Comparison of ENCODE assay signal across 23 cellular contexts in the genomic region with DNA sequence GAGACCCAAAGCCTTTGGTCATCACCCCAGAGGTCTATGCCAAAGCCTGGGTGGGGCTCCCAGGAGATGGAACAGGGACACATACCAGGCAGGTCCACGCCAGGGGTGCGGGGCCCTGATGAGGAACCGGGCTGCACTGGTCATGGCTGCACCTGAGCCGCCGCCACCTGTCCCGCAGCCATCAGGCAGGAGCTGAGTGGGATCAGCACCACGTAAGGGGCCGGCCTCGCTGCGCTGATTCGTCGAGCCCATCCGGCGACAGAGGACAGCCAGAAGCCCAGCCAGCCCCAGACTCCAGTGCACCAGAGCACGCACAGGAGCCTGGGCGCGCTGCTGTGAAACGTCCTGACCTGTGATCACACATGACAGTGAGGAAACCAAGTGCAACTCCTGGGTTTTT. TPM values are rescaled to one million over a fixed set of nuclear protein-coding genes. Genes with fewer than 3 reads are reported as not detected.
A peak's percentile ranks its signal among the peaks of the same experiment; 100 is the strongest.
DNase-seq lines count a peak whose midpoint lies in the region; ATAC-seq, FAIRE-seq and TF ChIP-seq lines count a peak whose summit lies in the region.
"Had no signal": no experiment of that assay in that cellular context is flagged by ENCODE, and none has a peak within 500 bp of the region (broad histone marks: within the 10 kb centered on the region; RNA-seq: fewer than 3 reads in every experiment).

No MANE protein-coding gene starts in this region.

- H4K20me1 ChIP-seq in endothelial cell of umbilical vein (replicated peaks; ENCODE audit: control insufficient read depth, extremely low read depth, insufficient read depth, low read length): no peaks in the 10 kb centered on the region

- intact Hi-C loops in endothelial cell of umbilical vein (cut with micrococcal nuclease): loop anchor here (5.0 kb wide), 1 partner anchor 94 kb away; the partner anchor contains the start of gene YY1
- intact Hi-C loops in adrenal gland (cut with DNase I): no loop called here

- H3K9me3 ChIP-seq in endothelial cell of umbilical vein (replicated peaks; ENCODE audit: control insufficient read depth, insufficient read depth, low read length) (no peaks in the 10 kb centered on the region), adrenal gland (replicated peaks in 1 of 3) (no peaks in the 10 kb centered on the region)
- H3K9me3 ChIP-seq: SK-N-SH had no signal

- POLR2A ChIA-PET in endothelial cell of umbilical vein (lab: Charles Lee): interaction anchor here (1.7 kb wide), 1 partner anchor 12 kb away, joined by 6 read pairs; no protein-coding TSS in a partner anchor
- POLR2A ChIA-PET in GM10248 (lab: Yijun Ruan, JAX): no interaction called here

- no peak for FAIRE-seq in endothelial cell of umbilical vein (lab: Jason Lieb, UNC)
- FAIRE-seq: GM12892, GM19239, RCC 7860 had no signal

- H3K4me3 ChIP-seq in endothelial cell of umbilical vein (replicated peaks in 1 of 3; ENCODE audit: insufficient read depth in 1 of 3, low read depth in 1 of 3, low read length in 3 of 3) (no peak overlapping the region), adrenal gland (no peak overlapping the region)

- BruUV-seq in endothelial cell of umbilical vein (replicated peaks; lab: Mats Ljungman, UMichigan): no TSS peak

- CTCF ChIA-PET in endothelial cell of umbilical vein (lab: Charles Lee) (interaction anchor here (2.0 to 3.9 kb wide), 4 partner anchors 14 to 160 kb away, joined by 15 to 44 read pairs (median 18); no protein-coding TSS in a partner anchor), GM10248 (lab: Yijun Ruan, JAX) (interaction anchor here (1.1 to 2.0 kb wide), 2 partner anchors 48 to 50 kb away, joined by 3 to 9 read pairs; no protein-coding TSS in a partner anchor)

- H3K4me1 Mint-ChIP-seq in activated naive CD4-positive, alpha-beta T cell treated with anti-CD3 and anti-CD28 coated beads, Interleukin-2, amount 50 U/mL, for 24 hours: peaks cover 22% of the 10 kb centered on the region
- peaks cover 28% of the 10 kb centered on the region for H3K4me1 Mint-ChIP-seq in stimulated activated effector memory CD8-positive, alpha-beta T cell treated with anti-CD3 and anti-CD28 coated beads, Interleukin-12 subunit alpha, Interleukin-12 subunit beta, amount 100 ng/mL, for 72 hours

- DNase-seq in activated naive CD4-positive, alpha-beta T cell treated with Interleukin-2 at 50 U/mL for 16 hours: no peak
- DNase-seq in endothelial cell of umbilical vein (ENCODE audit: low read depth, low spot score): no peak
- DNase-seq in stimulated activated effector memory CD8-positive, alpha-beta T cell treated with anti-CD3 and anti-CD28 coated beads, Interleukin-12 subunit alpha, Interleukin-12 subunit beta, amount 100 ng/mL, for 72 hours (ENCODE audit: low spot score in 2 of 2): no peak
- DNase-seq in COLO668 (lab: John Stamatoyannopoulos, UW; ENCODE audit: unreplicated experiment): no peak
- no peak for DNase-seq in GM10248 (ENCODE audit: extremely low spot score)
- DNase-seq in adrenal gland: no peak
- no peak for DNase-seq in 8988T
- DNase-seq: DMS 273 treated with DMSO at 0.1 percent for 48 hours, GF-D8, H9, IMR-90, Kasumi-1, NCI-H187, NCI-H226, NCI-H526 treated with DMSO at 0.1 percent for 48 hours, Right ventricle myocardium superior, SK-N-SH had no signal

- H3K4me1 ChIP-seq in endothelial cell of umbilical vein (ENCODE audit: control insufficient read depth, extremely low read depth, insufficient read depth, low read length): peaks cover 31% of the 10 kb centered on the region
- no peaks in the 10 kb centered on the region for H3K4me1 ChIP-seq in adrenal gland (replicated peaks in 1 of 2)

- TF ChIP-seq POLR2A in endothelial cell of umbilical vein (IDR thresholded peaks at IDR 0.05; ENCODE audit: low read depth, low read length): no peak
- no peak for TF ChIP-seq POLR2A in adrenal gland (IDR thresholded peaks at IDR 0.05)

- no peak overlapping the region for H3K9ac ChIP-seq in endothelial cell of umbilical vein (replicated peaks; ENCODE audit: extremely low read depth, insufficient read depth, low read length)
- H3K9ac ChIP-seq: SK-N-SH had no signal

- no peaks in the 10 kb centered on the region for H3K27me3 ChIP-seq in endothelial cell of umbilical vein (ENCODE audit: control insufficient read depth in 2 of 2, insufficient read depth in 2 of 2, low read length in 2 of 2)
- no peaks in the 10 kb centered on the region for H3K27me3 ChIP-seq in adrenal gland

- TF ChIP-seq CTCF in endothelial cell of umbilical vein (IDR thresholded peaks at IDR 0.05; ENCODE audit: extremely low read depth in 1 of 2, insufficient read depth in 1 of 2, low read depth in 1 of 2, low read length in 2 of 2) (no peak), GM10248 (IDR thresholded peaks at IDR 0.05; ENCODE audit: control extremely low read depth, extremely low read depth, low read depth, missing control alignments) (no peak), adrenal gland (IDR thresholded peaks at IDR 0.05) (no peak)

- H3K36me3 ChIP-seq in endothelial cell of umbilical vein (ENCODE audit: control insufficient read depth in 2 of 2, extremely low read depth in 1 of 2, insufficient read depth in 2 of 2, low read length in 2 of 2) (no peaks in the 10 kb centered on the region), adrenal gland (replicated peaks in 1 of 2) (no peaks in the 10 kb centered on the region)

- no peaks in the 10 kb centered on the region for H3K27me3 Mint-ChIP-seq in activated naive CD4-positive, alpha-beta T cell treated with anti-CD3 and anti-CD28 coated beads, Interleukin-2, amount 50 U/mL, for 24 hours

- no peak overlapping the region for H3K4me3 Mint-ChIP-seq in activated naive CD4-positive, alpha-beta T cell treated with anti-CD3 and anti-CD28 coated beads, Interleukin-2, amount 50 U/mL, for 24 hours
- H3K4me3 Mint-ChIP-seq in stimulated activated effector memory CD8-positive, alpha-beta T cell treated with anti-CD3 and anti-CD28 coated beads, Interleukin-12 subunit alpha, Interleukin-12 subunit beta, amount 100 ng/mL, for 72 hours: no peak overlapping the region
- H3K4me3 Mint-ChIP-seq: H9 had no signal

- no peaks in the 10 kb centered on the region for H3K9me1 ChIP-seq in endothelial cell of umbilical vein (replicated peaks; ENCODE audit: control insufficient read depth, extremely low read depth, insufficient read depth, low read length)

- H3K9me3 Mint-ChIP-seq in activated naive CD4-positive, alpha-beta T cell treated with anti-CD3 and anti-CD28 coated beads, Interleukin-2, amount 50 U/mL, for 24 hours: no peaks in the 10 kb centered on the region
- no peaks in the 10 kb centered on the region for H3K9me3 Mint-ChIP-seq in stimulated activated effector memory CD8-positive, alpha-beta T cell treated with anti-CD3 and anti-CD28 coated beads, Interleukin-12 subunit alpha, Interleukin-12 subunit beta, amount 100 ng/mL, for 72 hours
- H3K9me3 Mint-ChIP-seq: H9 had no signal

- H2AFZ ChIP-seq in endothelial cell of umbilical vein (ENCODE audit: low read depth, low read length): no peak overlapping the region

- no peaks in the 10 kb centered on the region for H3K79me2 ChIP-seq in endothelial cell of umbilical vein (ENCODE audit: control insufficient read depth, insufficient read depth, low read length)

- H3K27ac ChIP-seq in endothelial cell of umbilical vein (ENCODE audit: insufficient read depth, low read depth, low read length) (peak overlapping the region; percentile 83), adrenal gland (no peak overlapping the region)

- WGBS in adrenal gland, 4 donors: 90 to 97% (median 95%) methylated on average over 4 to 18 of the region's 18 CpGs

- peak overlapping the region; percentile 17 for H3K27ac Mint-ChIP-seq in activated naive CD4-positive, alpha-beta T cell treated with anti-CD3 and anti-CD28 coated beads, Interleukin-2, amount 50 U/mL, for 24 hours
- H3K27ac Mint-ChIP-seq in stimulated activated effector memory CD8-positive, alpha-beta T cell treated with anti-CD3 and anti-CD28 coated beads, Interleukin-12 subunit alpha, Interleukin-12 subunit beta, amount 100 ng/mL, for 72 hours: peak overlapping the region; percentile 64
- H3K27ac Mint-ChIP-seq: H9 had no signal

- H3K4me2 ChIP-seq in endothelial cell of umbilical vein (ENCODE audit: insufficient read depth, low read length): no peak overlapping the region
- H3K4me2 ChIP-seq: SK-N-SH had no signal

- dilution Hi-C loops in endothelial cell of umbilical vein (cut with MboI; ENCODE audit: extremely low pct_ligation_motif_present, low sequenced_read_pairs): no loop called here

- peaks cover 4% of the 10 kb centered on the region for H3K36me3 Mint-ChIP-seq in activated naive CD4-positive, alpha-beta T cell treated with anti-CD3 and anti-CD28 coated beads, Interleukin-2, amount 50 U/mL, for 24 hours
- peaks cover 89% of the 10 kb centered on the region for H3K36me3 Mint-ChIP-seq in stimulated activated effector memory CD8-positive, alpha-beta T cell treated with anti-CD3 and anti-CD28 coated beads, Interleukin-12 subunit alpha, Interleukin-12 subunit beta, amount 100 ng/mL, for 72 hours

- no peak for ATAC-seq in stimulated activated effector memory CD8-positive, alpha-beta T cell treated with anti-CD3 and anti-CD28 coated beads, Interleukin-12 subunit alpha, Interleukin-12 subunit beta, amount 100 ng/mL, for 72 hours

TF ChIP-seq in endothelial cell of umbilical vein, 7 proteins besides CTCF, POLR2A, EP300 and RAD21 (continues in another document):
- no peak for TF ChIP-seq MAX (IDR thresholded peaks at IDR 0.05; ENCODE audit: insufficient read depth, insufficient read length)
- TF ChIP-seq POLR2AphosphoS5 (IDR thresholded peaks at IDR 0.05; ENCODE audit: insufficient read depth, low read depth, low read length): no peak
- TF ChIP-seq JUN (IDR thresholded peaks at IDR 0.05; ENCODE audit: borderline replicate concordance, insufficient read depth, insufficient read length, low read depth): no peak
- TF ChIP-seq FOS (IDR thresholded peaks at IDR 0.05; ENCODE audit: borderline replicate concordance, insufficient read depth, low read length): no peak
- TF ChIP-seq MYC (IDR thresholded peaks at IDR 0.05; ENCODE audit: low read depth, low read length): no peak
- no peak for TF ChIP-seq EZH2 (IDR thresholded peaks at IDR 0.05; ENCODE audit: borderline replicate concordance, low read depth, low read length, severe bottlenecking)

RNA-seq across cellular contexts. Expression of gene DEGS2, which starts 15.9 kb away (rescaled TPM):
- total RNA-seq in endothelial cell of umbilical vein (not detected in 2 replicates), adrenal gland (under 1 TPM in 6 of 8 donors, not detected in 2; 0.10 to 0.69 (median 0.22) TPM)
- polyA plus RNA-seq in endothelial cell of umbilical vein (0.02 and 0.06 TPM in 2 replicates), adrenal gland (under 1 TPM in 2 of 3 donors, not detected in 1; 0.32 to 0.47 TPM)
- polyA plus RNA-seq in endothelial cell of umbilical vein (2011; cell fraction: cytosol; rRNA removed): not detected in 2 replicates
- 0.03 TPM in 1 of 2 replicates, not detected in the other for polyA plus RNA-seq in endothelial cell of umbilical vein (2011; cell fraction: nucleus; rRNA removed)
- 0.15 and 0.16 TPM in 2 replicates for polyA plus RNA-seq in endothelial cell of umbilical vein (2012)
- polyA minus RNA-seq in endothelial cell of umbilical vein: 0.49 TPM in 1 of 2 replicates, not detected in the other
- polyA minus RNA-seq in endothelial cell of umbilical vein (2011; cell fraction: cytosol; rRNA and poly(A)+ RNA removed): not detected
- 0.19 TPM in 1 of 2 replicates, not detected in the other for polyA minus RNA-seq in endothelial cell of umbilical vein (2011; cell fraction: nucleus; rRNA and poly(A)+ RNA removed)
- total RNA-seq: A172, HT1080, IMR-90, Right ventricle myocardium superior had no signal
- polyA plus RNA-seq: IMR-90 had no signal
